Comparison of ENCODE assay signal across 22 cellular contexts in genomic region chr4:180650273-180650672, GRCh38.
DNase-seq lines count a peak whose midpoint lies in the region; ATAC-seq and TF ChIP-seq lines count a peak whose summit lies in the region.
"Had no signal": no experiment of that assay in that cellular context is flagged by ENCODE, and none has a peak within 500 bp of the region (broad histone marks: within the 10 kb centered on the region; RNA-seq: fewer than 3 reads in every experiment).

No MANE protein-coding gene starts in this region.

- peaks cover 0 to 4% (median 0%) of the 10 kb centered on the region in 7 donors for H3K9me3 Mint-ChIP-seq in CD14-positive monocyte
- H3K9me3 Mint-ChIP-seq: activated naive CD8-positive, alpha-beta T cell treated with anti-CD3 and anti-CD28 coated beads for 36 hours; stimulated activated naive CD8-positive, alpha-beta T cell treated with anti-CD3 and anti-CD28 coated beads, Interleukin-15, amount 100 ng/mL, for 72 hours had no signal

- DNase-seq in NCI-H446 treated with DMSO at 0.1 percent for 48 hours (lab: John Stamatoyannopoulos, UW) (no peak), CD14-positive monocyte (ENCODE audit: low spot score) (no peak)
- DNase-seq: activated CD4-positive, CD25-positive, alpha-beta regulatory T cell treated with anti-CD3 and anti-CD28 coated beads, Interleukin-2, amount 50 U/mL, for 72 hours; activated CD8-positive, alpha-beta memory T cell treated with anti-CD3 and anti-CD28 coated beads for 24 hours; activated naive CD8-positive, alpha-beta T cell treated with anti-CD3 and anti-CD28 coated beads for 36 hours; brain microvascular endothelial cell; islet precursor cell; mammary epithelial cell; NCI-H1436 treated with DMSO at 0.1 percent for 48 hours; NCI-H2171 treated with DMSO at 0.1 percent for 48 hours; NCI-H82; ovary; Peyer's patch; stimulated activated CD4-positive, alpha-beta T cell treated with anti-CD3 and anti-CD28 coated beads, Interleukin-1b, Interleukin-23, amount 100 ng/mL, for 48 hours; stimulated activated naive CD8-positive, alpha-beta T cell treated with anti-CD3 and anti-CD28 coated beads, Interleukin-15, amount 100 ng/mL, for 72 hours; trophoblast cell had no signal

- ATAC-seq in GM18511 (IDR thresholded peaks at IDR 0.05; ENCODE audit: unreplicated experiment), result peak; percentile 86
- ATAC-seq in GM19463 (IDR thresholded peaks at IDR 0.05; ENCODE audit: unreplicated experiment), result peak; percentile 78
- ATAC-seq in HG02678 (IDR thresholded peaks at IDR 0.05; ENCODE audit: unreplicated experiment), result peak; percentile 71
- peak; percentile 82 for ATAC-seq in HG03175 (IDR thresholded peaks at IDR 0.05; ENCODE audit: unreplicated experiment)
- no peak for ATAC-seq in GM19452 (IDR thresholded peaks at IDR 0.05; ENCODE audit: unreplicated experiment)
- ATAC-seq in GM21381 (IDR thresholded peaks at IDR 0.05; ENCODE audit: unreplicated experiment), result no peak
- ATAC-seq: stimulated activated naive CD8-positive, alpha-beta T cell treated with anti-CD3 and anti-CD28 coated beads, Interleukin-15, amount 100 ng/mL, for 72 hours had no signal

- no peak overlapping the region for H3K4me3 Mint-ChIP-seq in CD14-positive monocyte
- H3K4me3 Mint-ChIP-seq: activated naive CD8-positive, alpha-beta T cell treated with anti-CD3 and anti-CD28 coated beads for 36 hours; stimulated activated naive CD8-positive, alpha-beta T cell treated with anti-CD3 and anti-CD28 coated beads, Interleukin-15, amount 100 ng/mL, for 72 hours had no signal

- H3K27ac Mint-ChIP-seq in CD14-positive monocyte, result no peak overlapping the region
- H3K27ac Mint-ChIP-seq: activated naive CD8-positive, alpha-beta T cell treated with anti-CD3 and anti-CD28 coated beads for 36 hours; stimulated activated naive CD8-positive, alpha-beta T cell treated with anti-CD3 and anti-CD28 coated beads, Interleukin-15, amount 100 ng/mL, for 72 hours had no signal

- H3K27me3 Mint-ChIP-seq in CD14-positive monocyte (ENCODE audit: low read depth in 3 of 3), result peaks cover 0 to 1% (median 0%) of the 10 kb centered on the region in 3 donors
- H3K27me3 Mint-ChIP-seq: activated naive CD8-positive, alpha-beta T cell treated with anti-CD3 and anti-CD28 coated beads for 36 hours; stimulated activated naive CD8-positive, alpha-beta T cell treated with anti-CD3 and anti-CD28 coated beads, Interleukin-15, amount 100 ng/mL, for 72 hours had no signal

- no peaks in the 10 kb centered on the region for H3K36me3 Mint-ChIP-seq in CD14-positive monocyte
- H3K36me3 Mint-ChIP-seq: activated naive CD8-positive, alpha-beta T cell treated with anti-CD3 and anti-CD28 coated beads for 36 hours had no signal

- TF ChIP-seq CTCF in CD14-positive monocyte (IDR thresholded peaks at IDR 0.05), result no peak

- intact Hi-C loops in CD14-positive monocyte (cut with micrococcal nuclease), result no loop called here

- no peaks in the 10 kb centered on the region for H3K4me1 Mint-ChIP-seq in CD14-positive monocyte
- H3K4me1 Mint-ChIP-seq: stimulated activated naive CD8-positive, alpha-beta T cell treated with anti-CD3 and anti-CD28 coated beads, Interleukin-15, amount 100 ng/mL, for 72 hours had no signal

Comparison
In these comparisons a context has a peak if more than half of its experiments do, and no peak if none do; other contexts are left out.
1. ATAC-seq: peak in GM18511 (single experiment), GM19463 (single experiment), HG02678 (single experiment) and HG03175 (single experiment); none in GM19452 (single experiment) and GM21381 (single experiment).